In genomic region chr16:89373355-89374110, GRCh38 we compare ENCODE assay signal across 10 cellular contexts.
A peak's percentile ranks its signal among the peaks of the same experiment; 100 is the strongest.
DNase-seq lines count a peak whose midpoint lies in the region; ATAC-seq and TF ChIP-seq lines count a peak whose summit lies in the region.
"Had no signal": no experiment of that assay in that cellular context is flagged by ENCODE, and none has a peak within 500 bp of the region (broad histone marks: within the 10 kb centered on the region; RNA-seq: fewer than 3 reads in every experiment).

No MANE protein-coding gene starts in this region.

- peak overlapping the region; percentile 64 for H3K27ac ChIP-seq in fibroblast of lung (ENCODE audit: insufficient read depth, low read length)
- no peak overlapping the region for H3K27ac ChIP-seq in lung (ENCODE audit: low read depth in 1 of 2, low read length in 1 of 2)
- peak overlapping the region in 3 of 5 donors; percentile 12 to 72 (median 44) for H3K27ac ChIP-seq in stomach
- no peak overlapping the region for H3K27ac ChIP-seq in MM.1S (ENCODE audit: low read length)

- H3K9me3 ChIP-seq in fibroblast of lung (ENCODE audit: control insufficient read depth, insufficient read depth, low read depth, low read length) (no peaks in the 10 kb centered on the region), lung (ENCODE audit: control insufficient read depth in 2 of 2, insufficient read depth in 1 of 2, low read length in 1 of 2) (no peaks in the 10 kb centered on the region), stomach (peaks cover 0 to 9% (median 3%) of the 10 kb centered on the region in 4 donors), MM.1S (replicated peaks; ENCODE audit: insufficient read depth, low read length) (no peaks in the 10 kb centered on the region)

- peaks cover 2% of the 10 kb centered on the region for H3K36me3 ChIP-seq in fibroblast of lung (ENCODE audit: control insufficient read depth, insufficient read depth, low read length)
- peaks cover 0 to 9% of the 10 kb centered on the region in 2 donors for H3K36me3 ChIP-seq in lung (ENCODE audit: control insufficient read depth in 2 of 2, insufficient read depth in 2 of 2, low read length in 2 of 2)
- H3K36me3 ChIP-seq in stomach: peaks cover 0 to 22% (median 11%) of the 10 kb centered on the region in 4 donors
- no peaks in the 10 kb centered on the region for H3K36me3 ChIP-seq in MM.1S (replicated peaks; ENCODE audit: insufficient read depth, low read length)

- CTCF ChIA-PET in WTC11 (lab: Charles Lee): interaction anchor here (1.0 to 2.0 kb wide), 10 partner anchors 9 to 134 kb away, joined by 3 to 10 read pairs (median 5); partner anchors contain the start of gene SPG7

- H3K9ac ChIP-seq in fibroblast of lung (ENCODE audit: insufficient read depth, low read length): peak overlapping the region; percentile 31
- H3K9ac ChIP-seq in MM.1S (ENCODE audit: low read length): no peak overlapping the region

- TF ChIP-seq POLR2A in stomach (IDR thresholded peaks at IDR 0.05): no peak

- no peaks in the 10 kb centered on the region for H3K9me2 ChIP-seq in MM.1S (replicated peaks; ENCODE audit: insufficient read depth, low read length)

- ATAC-seq in WTC11 (no peak), lung (ENCODE audit: insufficient read depth, low FRiP score) (peak; percentile 44), HG02884 (IDR thresholded peaks at IDR 0.05; ENCODE audit: unreplicated experiment) (no peak), HG03521 (IDR thresholded peaks at IDR 0.05; ENCODE audit: unreplicated experiment) (no peak)
- ATAC-seq: naive thymus-derived CD8-positive, alpha-beta T cell had no signal

- H3K4me1 Mint-ChIP-seq in WTC11: peaks cover 81% of the 10 kb centered on the region

- no peaks in the 10 kb centered on the region for H3K9me3 Mint-ChIP-seq in WTC11

- peaks cover 100% of the 10 kb centered on the region for H3K79me2 ChIP-seq in fibroblast of lung (ENCODE audit: control insufficient read depth, insufficient read depth, low read length)
- H3K79me2 ChIP-seq in MM.1S (ENCODE audit: low read length): peaks cover 99% of the 10 kb centered on the region

- peaks cover 18% of the 10 kb centered on the region for H3K4me1 ChIP-seq in fibroblast of lung (ENCODE audit: control insufficient read depth, extremely low read depth, insufficient read depth, low read length)
- peaks cover 13 to 26% of the 10 kb centered on the region in 2 donors for H3K4me1 ChIP-seq in lung (ENCODE audit: control insufficient read depth in 2 of 2, insufficient read depth in 2 of 2, low read length in 2 of 2)
- H3K4me1 ChIP-seq in stomach: peaks cover 13 to 94% (median 64%) of the 10 kb centered on the region in 4 donors
- no peaks in the 10 kb centered on the region for H3K4me1 ChIP-seq in MM.1S (ENCODE audit: low read length)

- WGBS in lung, 2 donors: 88 to 90% methylated on average over 32 of the region's 32 CpGs
- 75 to 88% (median 87%) methylated on average over 32 of the region's 32 CpGs for WGBS in stomach, 5 donors

- POLR2A ChIA-PET in WTC11 (lab: Charles Lee): interaction anchor here (0.5 to 0.8 kb wide), 2 partner anchors 27 to 51 kb away, joined by 3 to 4 read pairs; no protein-coding TSS in a partner anchor

- H3K27ac Mint-ChIP-seq in WTC11: peak overlapping the region; percentile 76

- no peak overlapping the region for H2AFZ ChIP-seq in fibroblast of lung (ENCODE audit: low read length)
- H2AFZ ChIP-seq in MM.1S (ENCODE audit: low read length): no peak overlapping the region

- TF ChIP-seq EP300 in stomach (IDR thresholded peaks at IDR 0.05): peak; percentile 51

- TF ChIP-seq CTCF in WTC11 (IDR thresholded peaks at IDR 0.05): no peak
- TF ChIP-seq CTCF in fibroblast of lung (conservative IDR thresholded peaks at IDR 0.05 in 1 of 2, IDR thresholded peaks at IDR 0.05 in 1 of 2; ENCODE audit: low read depth in 1 of 2, low read length in 2 of 2): no peak
- TF ChIP-seq CTCF in lung (IDR thresholded peaks at IDR 0.05; ENCODE audit: control extremely low read depth, extremely low read depth): no peak
- no peak for TF ChIP-seq CTCF in stomach (IDR thresholded peaks at IDR 0.05)
- TF ChIP-seq CTCF in MM.1S (IDR thresholded peaks at IDR 0.05; ENCODE audit: low read length): no peak

- no peak overlapping the region for H3K4me3 ChIP-seq in fibroblast of lung (replicated peaks in 1 of 4; ENCODE audit: control extremely low read depth in 1 of 4, insufficient read depth in 1 of 4, low read depth in 3 of 4, low read length in 4 of 4)
- no peak overlapping the region for H3K4me3 ChIP-seq in lung
- no peak overlapping the region for H3K4me3 ChIP-seq in stomach
- H3K4me3 ChIP-seq in MM.1S (ENCODE audit: low read length): no peak overlapping the region

- H4K20me1 ChIP-seq in fibroblast of lung (ENCODE audit: control insufficient read depth, extremely low read depth, insufficient read depth, low read length): peaks cover 9% of the 10 kb centered on the region
- H4K20me1 ChIP-seq in MM.1S (ENCODE audit: insufficient read depth, low read length): peaks cover 10% of the 10 kb centered on the region

- H3K4me3 Mint-ChIP-seq in WTC11: no peak overlapping the region

- intact Hi-C loops in stomach (cut with DNase I; ENCODE audit: low total_unique reads): no loop called here

- no peak overlapping the region for H3K4me2 ChIP-seq in fibroblast of lung (ENCODE audit: extremely low read depth, insufficient read depth, low read length)
- H3K4me2 ChIP-seq in MM.1S (ENCODE audit: low read depth, low read length): no peak overlapping the region

- DNase-seq in WTC11 (ENCODE audit: low spot score) (no peak), fibroblast of lung (ENCODE audit: low read depth in 2 of 2) (peak; percentile 60 to 84), lung (ENCODE audit: low spot score) (no peak), stomach (no peak), MM.1S (no peak), T-helper 1 cell (no peak)
- DNase-seq: erythroblast; naive thymus-derived CD8-positive, alpha-beta T cell had no signal

- H3K27me3 Mint-ChIP-seq in WTC11 (ENCODE audit: low read depth): no peaks in the 10 kb centered on the region
- H3K27me3 Mint-ChIP-seq: naive thymus-derived CD8-positive, alpha-beta T cell had no signal

- H3K27me3 ChIP-seq in fibroblast of lung (ENCODE audit: control insufficient read depth, insufficient read depth, low read length): no peaks in the 10 kb centered on the region
- H3K27me3 ChIP-seq in lung (ENCODE audit: control insufficient read depth, insufficient read depth): no peaks in the 10 kb centered on the region
- H3K27me3 ChIP-seq in stomach: no peaks in the 10 kb centered on the region
- no peaks in the 10 kb centered on the region for H3K27me3 ChIP-seq in MM.1S (replicated peaks; ENCODE audit: insufficient read depth, low read length)

- no peaks in the 10 kb centered on the region for H3K36me3 Mint-ChIP-seq in WTC11

- H3F3A ChIP-seq in MM.1S (ENCODE audit: insufficient read depth, low read length): no peaks in the 10 kb centered on the region

TF ChIP-seq in WTC11, 78 proteins besides CTCF, POLR2A, EP300 and RAD21:
- TF ChIP-seq TEAD4 (CRISPR knock-in tag; IDR thresholded peaks at IDR 0.05): no peak
- no peak for TF ChIP-seq NR3C1 (CRISPR knock-in tag; conservative IDR thresholded peaks at IDR 0.05; ENCODE audit: low read depth)

Comparison
In these comparisons a context has a peak if more than half of its experiments do, and no peak if none do; other contexts are left out.
1. DNase-seq: peak in fibroblast of lung (2 of 2); none in WTC11 (single experiment), lung (single experiment), stomach (single experiment), MM.1S (single experiment) and T-helper 1 cell (0 of 5).
2. H3K27ac ChIP-seq: peak in fibroblast of lung (single experiment) and stomach (3 of 5); none in lung (0 of 2) and MM.1S (single experiment).